In genomic region chr21:42032968-42033367, GRCh38 we compare ENCODE assay signal across 2 cellular contexts.
TF ChIP-seq lines count a peak whose summit lies in the region.

No MANE protein-coding gene starts in this region.

TF ChIP-seq in IMR-90, 13 proteins besides CTCF, POLR2A, EP300 and RAD21:
- TF ChIP-seq NFE2L2 (IDR thresholded peaks at IDR 0.05; ENCODE audit: low read depth, low read length) (no peak), BHLHE40 (IDR thresholded peaks at IDR 0.05; ENCODE audit: low read depth, low read length) (no peak)
TF ChIP-seq in IMR-90: peak in this region for 0.

TF ChIP-seq in GM12878, 131 proteins besides CTCF, POLR2A, EP300 and RAD21:
- TF ChIP-seq ETV6 (conservative IDR thresholded peaks at IDR 0.05 in 1 of 2, IDR thresholded peaks at IDR 0.05 in 1 of 2; ENCODE audit: borderline replicate concordance in 1 of 2, low read depth in 1 of 2) (no peak), IRF3 (IDR thresholded peaks at IDR 0.05) (no peak), E2F4 (IDR thresholded peaks at IDR 0.05; ENCODE audit: low read depth, low read length) (no peak), NFYA (IDR thresholded peaks at IDR 0.05; ENCODE audit: borderline replicate concordance, low read depth, low read length) (no peak), E2F8 (IDR thresholded peaks at IDR 0.05; ENCODE audit: low read depth, partially characterized antibody) (no peak), WRNIP1 (IDR thresholded peaks at IDR 0.05; ENCODE audit: borderline replicate concordance, low read depth, low read length) (no peak), KAT2A (conservative IDR thresholded peaks at IDR 0.05; ENCODE audit: control insufficient read depth, low read depth, low read length) (no peak), ZBTB4 (CRISPR knock-in tag; IDR thresholded peaks at IDR 0.05) (no peak), USF2 (IDR thresholded peaks at IDR 0.05; ENCODE audit: borderline replicate concordance, low read depth, low read length) (no peak), GATAD2B (conservative IDR thresholded peaks at IDR 0.05; ENCODE audit: low read depth) (no peak), SUZ12 (IDR thresholded peaks at IDR 0.05; ENCODE audit: unreplicated experiment) (no peak), STAT1 (conservative IDR thresholded peaks at IDR 0.05) (no peak), MTA2 (IDR thresholded peaks at IDR 0.05; ENCODE audit: low read depth) (no peak), TCF12 (IDR thresholded peaks at IDR 0.05; ENCODE audit: low read depth, low read length) (no peak), PAX5 (IDR thresholded peaks at IDR 0.05; ENCODE audit: borderline replicate concordance, low read depth, low read length) (no peak), SIX5 (IDR thresholded peaks at IDR 0.05; ENCODE audit: low read depth, low read length, severe bottlenecking) (no peak), NBN (IDR thresholded peaks at IDR 0.05) (no peak), ZBTB40 (IDR thresholded peaks at IDR 0.05; ENCODE audit: borderline replicate concordance) (no peak), TBL1XR1 (IDR thresholded peaks at IDR 0.05; ENCODE audit: low read depth, low read length) (no peak), CHD4 (IDR thresholded peaks at IDR 0.05) (no peak)
TF ChIP-seq in GM12878: peak in this region for 0.
